ENCODE assay signal across 8 cellular contexts in genomic region chr12:94100990-94101901, GRCh38. TPM values are rescaled to one million over a fixed set of nuclear protein-coding genes. Genes with fewer than 3 reads are reported as not detected.
A peak's percentile ranks its signal among the peaks of the same experiment; 100 is the strongest.
DNase-seq lines count a peak whose midpoint lies in the region; ATAC-seq and TF ChIP-seq lines count a peak whose summit lies in the region.

No MANE protein-coding gene starts in this region.

- TF ChIP-seq CTCF in A673 (conservative IDR thresholded peaks at IDR 0.05; ENCODE audit: low read depth, low read length) (peak; percentile 92), lung (IDR thresholded peaks at IDR 0.05; ENCODE audit: control extremely low read depth, extremely low read depth) (peak; percentile 78)

- no peaks in the 10 kb centered on the region for H3K9me3 ChIP-seq in A673 (ENCODE audit: low read depth, low read length, poor library complexity, severe bottlenecking)
- H3K9me3 ChIP-seq in duodenal mucosa (ENCODE audit: control insufficient read depth in 1 of 2, low read length in 2 of 2) = no peaks in the 10 kb centered on the region
- no peaks in the 10 kb centered on the region for H3K9me3 ChIP-seq in lung (ENCODE audit: control insufficient read depth in 2 of 2, insufficient read depth in 1 of 2, low read length in 1 of 2)

- no peak overlapping the region for H3K27ac ChIP-seq in A673 (ENCODE audit: low read depth, low read length, poor library complexity, severe bottlenecking)
- H3K27ac ChIP-seq in duodenal mucosa (ENCODE audit: low read depth, low read length) = no peak overlapping the region
- no peak overlapping the region for H3K27ac ChIP-seq in lung (ENCODE audit: low read depth in 1 of 2, low read length in 1 of 2)

- DNase-seq in A673 (ENCODE audit: low spot score) (peak; percentile 84), NCI-H524 treated with DMSO at 0.1 percent for 48 hours (lab: John Stamatoyannopoulos, UW) (peak; percentile 18), lung (ENCODE audit: low spot score) (peak; percentile 76)
- DNase-seq in activated CD4-positive, alpha-beta T cell treated with anti-CD3 and anti-CD28 coated beads, Interleukin-2, amount 50 U/mL, for 48 hours = peak; percentile 77 to 82
- DNase-seq in stimulated activated CD4-positive, alpha-beta T cell treated with anti-CD3 and anti-CD28 coated beads, Interleukin-4, amount 100 ng/mL, for 48 hours (ENCODE audit: low read depth in 2 of 2) = peak; percentile 72 to 73

- H3K36me3 ChIP-seq in A673 (ENCODE audit: insufficient read depth, low read length, poor library complexity, severe bottlenecking) (no peaks in the 10 kb centered on the region), duodenal mucosa (ENCODE audit: control insufficient read depth in 1 of 2, insufficient read depth in 2 of 2, low read length in 2 of 2) (no peaks in the 10 kb centered on the region), lung (ENCODE audit: control insufficient read depth in 2 of 2, insufficient read depth in 2 of 2, low read length in 2 of 2) (no peaks in the 10 kb centered on the region)

- POLR2A ChIA-PET in A673 (lab: Charles Lee; ENCODE audit: low non-redundant PET) = interaction anchor here (0.5 kb wide), 1 partner anchor 559 kb away, joined by 3 read pairs; no protein-coding TSS in a partner anchor

- WGBS in lung, 2 donors = 23 to 25% methylated on average over 42 of the region's 42 CpGs

- no TSS peak for BruUV-seq in A673 (replicated peaks; lab: Mats Ljungman, UMichigan)

- CTCF ChIA-PET in A673 (lab: Charles Lee) = interaction anchor here (0.5 to 3.4 kb wide), 24 partner anchors 25 to 1316 kb away, joined by 3 to 52 read pairs (median 4); no protein-coding TSS in a partner anchor

- ATAC-seq in GM19023 (IDR thresholded peaks at IDR 0.05; ENCODE audit: unreplicated experiment) = peak; percentile 68
- ATAC-seq in HG03469 (IDR thresholded peaks at IDR 0.05; ENCODE audit: unreplicated experiment) = peak; percentile 53
- ATAC-seq in lung (ENCODE audit: insufficient read depth, low FRiP score) = peak; percentile 92

- H3K27me3 ChIP-seq in A673 (replicated peaks; ENCODE audit: insufficient read depth, low read depth, low read length, poor library complexity) (no peaks in the 10 kb centered on the region), duodenal mucosa (ENCODE audit: control insufficient read depth in 1 of 2, insufficient read depth in 2 of 2, low read length in 2 of 2) (peaks cover 3 to 10% of the 10 kb centered on the region in 2 donors), lung (ENCODE audit: control insufficient read depth, insufficient read depth) (no peaks in the 10 kb centered on the region)

- intact Hi-C loops in A673 (cut with micrococcal nuclease; ENCODE audit: unreplicated experiment) = loop anchor here (2.0 to 10.0 kb wide), 3 partner anchors 676 to 1314 kb away; no protein-coding TSS in a partner anchor

- H3K4me1 ChIP-seq in A673 (ENCODE audit: insufficient read depth, low read length, poor library complexity, severe bottlenecking) = no peaks in the 10 kb centered on the region
- H3K4me1 ChIP-seq in duodenal mucosa (ENCODE audit: control insufficient read depth in 1 of 2, insufficient read depth in 2 of 2, low read length in 2 of 2) = peaks cover 23 to 30% of the 10 kb centered on the region in 2 donors
- H3K4me1 ChIP-seq in lung (ENCODE audit: control insufficient read depth in 2 of 2, insufficient read depth in 2 of 2, low read length in 2 of 2) = no peaks in the 10 kb centered on the region

- H3K9ac ChIP-seq in duodenal mucosa (ENCODE audit: low read depth in 1 of 2, low read length in 2 of 2) = peak overlapping the region; percentile 47 to 69

- H3K4me3 ChIP-seq in A673 (ENCODE audit: low read depth, low read length, poor library complexity, severe bottlenecking) = peak overlapping the region; percentile 53
- peak overlapping the region; percentile 76 to 82 for H3K4me3 ChIP-seq in duodenal mucosa (ENCODE audit: low read depth in 1 of 2, low read length in 2 of 2)
- H3K4me3 ChIP-seq in lung = peak overlapping the region; percentile 8

RNA-seq across cellular contexts. Expression of gene PLXNC1, which starts 47.1 kb away (rescaled TPM):
- 0.30 and 0.76 TPM in 2 replicates for total RNA-seq in A673 (2021)
- total RNA-seq in lung = 10 to 100 TPM; 26.5 to 70.0 TPM
- polyA plus RNA-seq in lung = 10 to 100 TPM in 1 of 2 donors, 1 to 10 TPM in 1; 1.7 to 46.0 TPM

Comparison
In these comparisons a context has a peak if more than half of its experiments do, and no peak if none do; other contexts are left out.
1. DNase-seq: peak in every context shown above with its lines; median percentile 84 in A673; 80 in activated CD4-positive, alpha-beta T cell treated with anti-CD3 and anti-CD28 coated beads, Interleukin-2, amount 50 U/mL, for 48 hours; 76 in lung; 72 in stimulated activated CD4-positive, alpha-beta T cell treated with anti-CD3 and anti-CD28 coated beads, Interleukin-4, amount 100 ng/mL, for 48 hours; 18 in NCI-H524 treated with DMSO at 0.1 percent for 48 hours.
2. H3K4me3 ChIP-seq: peak in every context shown above with its lines; median percentile 79 in duodenal mucosa; 53 in A673; 8 in lung.
3. RNA of gene PLXNC1, which starts 47.1 kb away (total RNA-seq): 26.5 to 70.0 TPM in lung; 0.30 to 0.76 TPM in A673; every median in the first group is over 10 times any median in the second.
4. Peak in every context shown above with its lines, with median percentiles within 50 percentile points of each other: ATAC-seq.